21 cellular contexts compared by ENCODE assay signal in genomic region chr9:69469136-69469535, GRCh38.
DNase-seq lines count a peak whose midpoint lies in the region; ATAC-seq and TF ChIP-seq lines count a peak whose summit lies in the region.
"Had no signal": no experiment of that assay in that cellular context is flagged by ENCODE, and none has a peak within 500 bp of the region (broad histone marks: within the 10 kb centered on the region; RNA-seq: fewer than 3 reads in every experiment).

No MANE protein-coding gene starts in this region.

- H3K27ac Mint-ChIP-seq in stimulated activated memory B cell treated with anti-CD40 and anti-IgM and Interleukin-4, amounts not matched to agents 10 μg/mL and 1 μg/mL and 100 μg/mL, for 72 hours, result no peak overlapping the region
- H3K27ac Mint-ChIP-seq: CD4-positive, alpha-beta memory T cell; GM23338 had no signal

- H3K27ac ChIP-seq in BLaER1 (peak overlapping the region; percentile 94), hepatocyte (peak overlapping the region; percentile 72)
- H3K27ac ChIP-seq in BLaER1 treated with 17β-estradiol and CSF1 and Interleukin-3, amounts not matched to agents 10 nM and 100 nM, result peak overlapping the region in 8 of 11 experiments; percentile 47 to 77 (median 66); a peak in 16 of 22 replicates
- H3K27ac ChIP-seq: HL-60 had no signal

- H3K4me2 ChIP-seq in BLaER1 (peak overlapping the region; percentile 81), hepatocyte (no peak overlapping the region)
- H3K4me2 ChIP-seq in BLaER1 treated with 17β-estradiol and CSF1 and Interleukin-3, amounts not matched to agents 10 nM and 100 nM, result peak overlapping the region; percentile 21 to 92 (median 71); a peak in 18 of 22 replicates
- H3K4me2 ChIP-seq: GM23338 had no signal

- H3K9ac ChIP-seq in BLaER1, result peak overlapping the region; percentile 79
- peak overlapping the region in 6 of 11 experiments; percentile 6 to 70 (median 60); a peak in 10 of 22 replicates for H3K9ac ChIP-seq in BLaER1 treated with 17β-estradiol and CSF1 and Interleukin-3, amounts not matched to agents 10 nM and 100 nM

- no peak for ATAC-seq in stimulated activated memory B cell treated with anti-CD40 and anti-IgM and Interleukin-4, amounts not matched to agents 10 μg/mL and 1 μg/mL and 100 μg/mL, for 72 hours
- ATAC-seq: GM23338, HCT116, K562, SK-N-SH treated with all-trans-retinoic acid at 6 μM for 48 hours had no signal

- no peak overlapping the region for H3K4me3 Mint-ChIP-seq in stimulated activated memory B cell treated with anti-CD40 and anti-IgM and Interleukin-4, amounts not matched to agents 10 μg/mL and 1 μg/mL and 100 μg/mL, for 72 hours
- H3K4me3 Mint-ChIP-seq: CD4-positive, alpha-beta memory T cell; GM23338 had no signal

- no peaks in the 10 kb centered on the region for H3K4me1 Mint-ChIP-seq in stimulated activated memory B cell treated with anti-CD40 and anti-IgM and Interleukin-4, amounts not matched to agents 10 μg/mL and 1 μg/mL and 100 μg/mL, for 72 hours

- no peaks in the 10 kb centered on the region for H3K9me3 ChIP-seq in BLaER1
- H3K9me3 ChIP-seq in BLaER1 treated with 17β-estradiol and CSF1 and Interleukin-3, amounts not matched to agents 10 nM and 100 nM (replicated peaks in 1 of 11), result no peaks in the 10 kb centered on the region; a peak in 1 of 22 replicates
- no peaks in the 10 kb centered on the region for H3K9me3 ChIP-seq in hepatocyte (ENCODE audit: low read depth)

- no peak overlapping the region for H2AFZ ChIP-seq in hepatocyte
- H2AFZ ChIP-seq: GM23338 had no signal

- H3K36me3 ChIP-seq in BLaER1 (peaks cover 76% of the 10 kb centered on the region), hepatocyte (replicated peaks; ENCODE audit: insufficient read depth, low read depth) (no peaks in the 10 kb centered on the region)
- peaks cover 0 to 82% (median 24%) of the 10 kb centered on the region in 11 experiments; a peak in 13 of 22 replicates for H3K36me3 ChIP-seq in BLaER1 treated with 17β-estradiol and CSF1 and Interleukin-3, amounts not matched to agents 10 nM and 100 nM

- H3K9me3 Mint-ChIP-seq in stimulated activated memory B cell treated with anti-CD40 and anti-IgM and Interleukin-4, amounts not matched to agents 10 μg/mL and 1 μg/mL and 100 μg/mL, for 72 hours, result no peaks in the 10 kb centered on the region
- H3K9me3 Mint-ChIP-seq: CD4-positive, alpha-beta memory T cell; GM23338 had no signal

- H3K27me3 ChIP-seq in BLaER1 (no peaks in the 10 kb centered on the region), hepatocyte (no peaks in the 10 kb centered on the region)
- no peaks in the 10 kb centered on the region for H3K27me3 ChIP-seq in BLaER1 treated with 17β-estradiol and CSF1 and Interleukin-3, amounts not matched to agents 10 nM and 100 nM

- H3K27me3 Mint-ChIP-seq in stimulated activated memory B cell treated with anti-CD40 and anti-IgM and Interleukin-4, amounts not matched to agents 10 μg/mL and 1 μg/mL and 100 μg/mL, for 72 hours, result no peaks in the 10 kb centered on the region
- H3K27me3 Mint-ChIP-seq: CD4-positive, alpha-beta memory T cell had no signal

- no peaks in the 10 kb centered on the region for H3K36me3 Mint-ChIP-seq in stimulated activated memory B cell treated with anti-CD40 and anti-IgM and Interleukin-4, amounts not matched to agents 10 μg/mL and 1 μg/mL and 100 μg/mL, for 72 hours
- H3K36me3 Mint-ChIP-seq: CD4-positive, alpha-beta memory T cell had no signal

- H3K9me2 ChIP-seq in hepatocyte (replicated peaks; ENCODE audit: insufficient read depth), result no peaks in the 10 kb centered on the region

- H4K20me1 ChIP-seq in BLaER1 (no peaks in the 10 kb centered on the region), hepatocyte (ENCODE audit: insufficient read depth, poor library complexity, severe bottlenecking) (no peaks in the 10 kb centered on the region)
- no peaks in the 10 kb centered on the region for H4K20me1 ChIP-seq in BLaER1 treated with 17β-estradiol and CSF1 and Interleukin-3, amounts not matched to agents 10 nM and 100 nM

- no peak for TF ChIP-seq CTCF in hepatocyte (IDR thresholded peaks at IDR 0.05; ENCODE audit: poor library complexity)

- peaks cover 98% of the 10 kb centered on the region for H3K4me1 ChIP-seq in BLaER1
- peaks cover 9 to 100% (median 97%) of the 10 kb centered on the region in 10 experiments; a peak in 17 of 20 replicates for H3K4me1 ChIP-seq in BLaER1 treated with 17β-estradiol and CSF1 and Interleukin-3, amounts not matched to agents 10 nM and 100 nM
- H3K4me1 ChIP-seq in hepatocyte (ENCODE audit: insufficient read depth), result peaks cover 36% of the 10 kb centered on the region

- no peaks in the 10 kb centered on the region for H3K79me2 ChIP-seq in hepatocyte

- DNase-seq in NCI-H748 (lab: John Stamatoyannopoulos, UW; ENCODE audit: unreplicated experiment), result peak; percentile 79
- DNase-seq in hepatocyte (ENCODE audit: low spot score), result no peak
- no peak for DNase-seq in effector CD8-positive, alpha-beta T cell (lab: John Stamatoyannopoulos, UW)
- no peak for DNase-seq in stimulated activated CD4-positive, alpha-beta T cell treated with anti-CD3 and anti-CD28 coated beads, Interleukin-2, amount 100 ng/mL, for 24 hours
- DNase-seq: Calu3; CD4-positive, alpha-beta memory T cell; DMS79 treated with DMSO at 0.1 percent for 48 hours; NCI-H187 treated with DMSO at 0.1 percent for 48 hours; NCI-H2171 treated with DMSO at 0.1 percent for 48 hours; NCI-H524 treated with DMSO at 0.1 percent for 48 hours; OCI-M1; SHP77 treated with DMSO at 0.1 percent for 48 hours; T-helper 1 cell had no signal

- H3K4me3 ChIP-seq in BLaER1 (peak overlapping the region; percentile 31; the same call in 1 of the 2 replicates), hepatocyte (no peak overlapping the region)
- H3K4me3 ChIP-seq in BLaER1 treated with 17β-estradiol and CSF1 and Interleukin-3, amounts not matched to agents 10 nM and 100 nM, result peak overlapping the region in 2 of 10 experiments; percentile 21 to 37; a peak in 2 of 20 replicates
- H3K4me3 ChIP-seq: GM23338, K562 had no signal
